ENCODE assay signal across 22 cellular contexts in the genomic region with DNA sequence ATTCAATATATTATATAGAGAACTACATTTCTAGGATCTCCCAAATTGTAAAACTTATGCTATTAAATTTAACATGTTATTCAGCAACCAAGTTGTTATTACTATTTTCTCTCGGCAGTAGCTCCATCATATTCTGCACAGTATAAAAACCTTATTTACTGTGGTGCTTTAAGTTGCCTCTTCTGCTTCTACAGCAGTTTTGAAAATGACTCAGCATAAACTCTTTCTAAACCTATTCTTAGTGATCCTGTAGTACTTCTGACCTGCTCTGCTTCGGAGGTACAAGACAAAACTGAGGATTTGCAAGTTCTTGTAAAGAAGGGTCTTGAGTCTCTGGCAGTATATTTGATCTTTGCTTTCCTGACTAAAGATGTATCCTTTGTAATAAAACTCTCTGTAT.
A peak's percentile ranks its signal among the peaks of the same experiment; 100 is the strongest.
DNase-seq lines count a peak whose midpoint lies in the region; ATAC-seq and TF ChIP-seq lines count a peak whose summit lies in the region.
"Had no signal": no experiment of that assay in that cellular context is flagged by ENCODE, and none has a peak within 500 bp of the region (broad histone marks: within the 10 kb centered on the region; RNA-seq: fewer than 3 reads in every experiment).

No MANE protein-coding gene starts in this region.

- H3K79me2 ChIP-seq in mammary epithelial cell (ENCODE audit: insufficient read depth, low read length) (no peaks in the 10 kb centered on the region), smooth muscle cell (ENCODE audit: low read depth) (no peaks in the 10 kb centered on the region)

- H3K9me3 ChIP-seq in mammary epithelial cell (replicated peaks; ENCODE audit: insufficient read depth, low read length), result no peaks in the 10 kb centered on the region
- H3K9me3 ChIP-seq in breast epithelium, result no peaks in the 10 kb centered on the region
- peaks cover 10% of the 10 kb centered on the region for H3K9me3 ChIP-seq in adipocyte (ENCODE audit: control insufficient read depth, low read length)
- H3K9me3 ChIP-seq in smooth muscle cell (replicated peaks; ENCODE audit: low read depth), result no peaks in the 10 kb centered on the region
- H3K9me3 ChIP-seq: body of pancreas, HAP-1, sigmoid colon had no signal

- H3K9ac ChIP-seq in mammary epithelial cell (ENCODE audit: insufficient read depth, low read length), result no peak overlapping the region
- no peak overlapping the region for H3K9ac ChIP-seq in adipocyte (ENCODE audit: low read length)
- no peak overlapping the region for H3K9ac ChIP-seq in smooth muscle cell (ENCODE audit: low read depth)

- in situ Hi-C loops in mammary epithelial cell (cut with MboI; ENCODE audit: low sequenced_read_pairs in 2 of 2), result no loop called here

- no peaks in the 10 kb centered on the region for H4K20me1 ChIP-seq in mammary epithelial cell (ENCODE audit: insufficient read depth, low read length)
- H4K20me1 ChIP-seq in smooth muscle cell (ENCODE audit: low read depth), result no peaks in the 10 kb centered on the region

- TF ChIP-seq CTCF in mammary epithelial cell (conservative IDR thresholded peaks at IDR 0.05 in 1 of 2, IDR thresholded peaks at IDR 0.05 in 1 of 2; ENCODE audit: extremely low read depth in 1 of 2, insufficient read depth in 1 of 2, low read depth in 1 of 2, low read length in 2 of 2), result no peak
- no peak for TF ChIP-seq CTCF in breast epithelium (IDR thresholded peaks at IDR 0.05)
- TF ChIP-seq CTCF in fibroblast of villous mesenchyme (IDR thresholded peaks at IDR 0.05; ENCODE audit: insufficient read depth, low read depth, low read length), result no peak
- TF ChIP-seq CTCF in smooth muscle cell (IDR thresholded peaks at IDR 0.05; ENCODE audit: borderline replicate concordance, insufficient read depth, poor library complexity, severe bottlenecking), result no peak

- H3K4me2 ChIP-seq in mammary epithelial cell (ENCODE audit: insufficient read depth, low read depth, low read length) (no peak overlapping the region), smooth muscle cell (no peak overlapping the region)

- dilution Hi-C loops in mammary epithelial cell (cut with HindIII; ENCODE audit: low sequenced_read_pairs), result no loop called here

- no peak for TF ChIP-seq POLR2A in breast epithelium (IDR thresholded peaks at IDR 0.05)

- no peak for ATAC-seq in HG02938 (IDR thresholded peaks at IDR 0.05; ENCODE audit: unreplicated experiment)
- ATAC-seq: activated naive CD4-positive, alpha-beta T cell treated with anti-CD3 and anti-CD28 coated beads, Interleukin-2, amount 50 U/mL, for 72 hours; activated T-helper 17 cell treated with anti-CD3 and anti-CD28 coated beads, Interleukin-2, amount 50 U/mL, for 72 hours; body of pancreas; Panc1; T-helper 17 cell had no signal

- no peaks in the 10 kb centered on the region for H3F3A ChIP-seq in smooth muscle cell (ENCODE audit: low read depth)

- H2AFZ ChIP-seq in mammary epithelial cell (ENCODE audit: low read depth, low read length), result peak overlapping the region; percentile 56
- H2AFZ ChIP-seq in smooth muscle cell (ENCODE audit: low read depth), result peak overlapping the region; percentile 84

- no TSS peak for BruUV-seq in mammary epithelial cell (replicated peaks; lab: Mats Ljungman, UMichigan)

- H3K4me3 ChIP-seq in mammary epithelial cell (replicated peaks in 1 of 3; ENCODE audit: insufficient read depth in 1 of 3, low read depth in 2 of 3, low read length in 3 of 3) (no peak overlapping the region), breast epithelium (no peak overlapping the region), adipocyte (ENCODE audit: low read length) (no peak overlapping the region), fibroblast of villous mesenchyme (ENCODE audit: low read depth, low read length) (no peak overlapping the region), smooth muscle cell (no peak overlapping the region)
- H3K4me3 ChIP-seq: body of pancreas, HAP-1, sigmoid colon had no signal

- CTCF ChIA-PET in mammary epithelial cell (lab: Charles Lee; ENCODE audit: low non-redundant PET), result no interaction called here

- no peaks in the 10 kb centered on the region for H3K27me3 ChIP-seq in mammary epithelial cell (ENCODE audit: insufficient read depth, low read length)
- H3K27me3 ChIP-seq in breast epithelium, result no peaks in the 10 kb centered on the region
- no peaks in the 10 kb centered on the region for H3K27me3 ChIP-seq in adipocyte (replicated peaks; ENCODE audit: control insufficient read depth, insufficient read depth, low read length)
- no peaks in the 10 kb centered on the region for H3K27me3 ChIP-seq in smooth muscle cell (ENCODE audit: low read depth)
- H3K27me3 ChIP-seq: body of pancreas, sigmoid colon had no signal

- H3K27ac ChIP-seq in mammary epithelial cell (ENCODE audit: insufficient read depth, low read depth, low read length) (no peak overlapping the region), breast epithelium (no peak overlapping the region), smooth muscle cell (ENCODE audit: low read depth) (no peak overlapping the region)
- H3K27ac ChIP-seq: body of pancreas, C4-2B, sigmoid colon had no signal

- 50% methylated on average over 2 of the region's 2 CpGs for WGBS in mammary epithelial cell (ENCODE audit: low coverage, missing lambda C conversion rate)
- 68% methylated on average over 2 of the region's 2 CpGs for WGBS in smooth muscle cell (ENCODE audit: low lambda C conversion rate)

- H3K36me3 ChIP-seq in mammary epithelial cell (ENCODE audit: insufficient read depth, low read length), result no peaks in the 10 kb centered on the region
- H3K36me3 ChIP-seq in breast epithelium, result no peaks in the 10 kb centered on the region
- no peaks in the 10 kb centered on the region for H3K36me3 ChIP-seq in adipocyte (ENCODE audit: control insufficient read depth, insufficient read depth, low read length, severe bottlenecking)
- H3K36me3 ChIP-seq in smooth muscle cell (ENCODE audit: low read depth), result no peaks in the 10 kb centered on the region
- H3K36me3 ChIP-seq: HAP-1, sigmoid colon had no signal

- H3K4me1 ChIP-seq in mammary epithelial cell (ENCODE audit: insufficient read depth, low read length) (no peaks in the 10 kb centered on the region), breast epithelium (no peaks in the 10 kb centered on the region), adipocyte (ENCODE audit: control insufficient read depth, insufficient read depth, low read length) (peaks cover 6% of the 10 kb centered on the region), smooth muscle cell (ENCODE audit: low read depth) (peaks cover 5% of the 10 kb centered on the region)
- H3K4me1 ChIP-seq: body of pancreas, HAP-1, sigmoid colon had no signal

- DNase-seq in mammary epithelial cell (no peak), breast epithelium (ENCODE audit: low spot score in 2 of 2) (no peak), adipocyte (ENCODE audit: low read depth) (peak; percentile 19), fibroblast of villous mesenchyme (ENCODE audit: low read depth) (peak; percentile 24), smooth muscle cell (lab: John Stamatoyannopoulos, UW; ENCODE audit: unreplicated experiment) (no peak), NCI-H748 (lab: John Stamatoyannopoulos, UW; ENCODE audit: unreplicated experiment) (no peak), NCI-H1694 (lab: John Stamatoyannopoulos, UW) (no peak)
- DNase-seq: activated CD4-positive, alpha-beta T cell treated with anti-CD3 and anti-CD28 coated beads, Interleukin-2, amount 10 ng/mL, durations not matched to agents 24 days and 14 days; body of pancreas; effector memory CD4-positive, alpha-beta T cell; KBM-7; kidney glomerular epithelial cell; naive B cell; NCI-H2029; sigmoid colon; T-helper 17 cell had no signal

- intact Hi-C loops in mammary epithelial cell (cut with micrococcal nuclease), result no loop called here
- intact Hi-C loops in breast epithelium (cut with DNase I; ENCODE audit: low total_unique reads), result no loop called here

Comparison
In these comparisons a context has a peak if more than half of its experiments do, and no peak if none do; other contexts are left out.
1. DNase-seq: peak in adipocyte (single experiment) and fibroblast of villous mesenchyme (single experiment); none in mammary epithelial cell (single experiment), breast epithelium (0 of 2), smooth muscle cell (single experiment), NCI-H748 (single experiment) and NCI-H1694 (single experiment).